39 cellular contexts compared by ENCODE assay signal in genomic region chr2:171772373-171772772, GRCh38.
"Had no signal": no experiment of that assay in that cellular context is flagged by ENCODE, and none has a peak within 500 bp of the region (broad histone marks: within the 10 kb centered on the region; RNA-seq: fewer than 3 reads in every experiment).

No MANE protein-coding gene starts in this region.

- H3K27ac ChIP-seq: adrenal gland, ascending aorta, body of pancreas, brain microvascular endothelial cell, breast epithelium, cardiac muscle cell had no signal

- H3K9me3 ChIP-seq: adrenal gland, ascending aorta, breast epithelium had no signal

- H3K36me3 ChIP-seq: adrenal gland, ascending aorta, brain microvascular endothelial cell, breast epithelium, cardiac muscle cell had no signal

- H3K27me3 ChIP-seq: adrenal gland, ascending aorta, body of pancreas, brain microvascular endothelial cell, breast epithelium, cardiac muscle cell had no signal

- H3K9me3 Mint-ChIP-seq: central memory CD8-positive, alpha-beta T cell had no signal

- H3K4me3 ChIP-seq: adrenal gland, ascending aorta, body of pancreas, breast epithelium, cardiac muscle cell had no signal

- H3K4me3 Mint-ChIP-seq: activated naive CD4-positive, alpha-beta T cell treated with anti-CD3 and anti-CD28 coated beads for 36 hours; activated naive CD4-positive, alpha-beta T cell treated with anti-CD3 and anti-CD28 coated beads, Interleukin-2, amount 10 ng/mL, durations not matched to agents 7 days and 5 days; activated naive CD4-positive, alpha-beta T cell treated with anti-CD3 and anti-CD28 coated beads, Interleukin-2, amount 50 U/mL, for 24 hours; activated naive CD8-positive, alpha-beta T cell; activated naive CD8-positive, alpha-beta T cell treated with anti-CD3 and anti-CD28 coated beads for 36 hours; activated naive CD8-positive, alpha-beta T cell treated with anti-CD3 and anti-CD28 coated beads, Interleukin-2, amount 10 ng/mL, durations not matched to agents 7 days and 5 days; activated naive CD8-positive, alpha-beta T cell treated with anti-CD3 and anti-CD28 coated beads, Interleukin-2, amount 50 U/mL, for 24 hours; activated T-cell treated with anti-CD3 and anti-CD28 coated beads, Interleukin-2, amount 50 U/mL, for 24 hours; activated T-cell treated with anti-CD3 and anti-CD28 coated beads, Interleukin-2, amount 50 U/mL, for 4 hours; activated T-cell treated with anti-CD3 and anti-CD28 coated beads, Interleukin-2, amount 50 U/mL, for 72 hours; activated T-helper 1 cell treated with anti-CD3 and anti-CD28 coated beads, Interleukin-12 subunit alpha, Interleukin-12 subunit beta, Interleukin-2, Interleukin-4 antibody, amounts not matched to agents 30 ng/mL and 10 ng/mL and 1 ng/mL, durations not matched to agents 14 hours and 24 hours and 36 hours; activated T-helper 17 cell treated with anti-CD3 and anti-CD28 coated beads, Interleukin-2, amount 50 U/mL, for 72 hours; brain; central memory CD8-positive, alpha-beta T cell had no signal

- DNase-seq: activated effector memory CD4-positive, alpha-beta T cell treated with anti-CD3 and anti-CD28 coated beads, Interleukin-2, amount 50 U/mL, for 16 hours; activated effector memory CD4-positive, alpha-beta T cell treated with Interleukin-2 at 50 U/mL for 16 hours; activated gamma-delta T cell; activated gamma-delta T cell treated with Interleukin-2 at 50 U/mL for 16 hours; activated naive CD4-positive, alpha-beta T cell; activated naive CD4-positive, alpha-beta T cell treated with anti-CD3 and anti-CD28 coated beads for 36 hours; activated naive CD4-positive, alpha-beta T cell treated with anti-CD3 and anti-CD28 coated beads, Interleukin-2, amount 10 ng/mL, durations not matched to agents 7 days and 5 days; activated naive CD4-positive, alpha-beta T cell treated with anti-CD3 and anti-CD28 coated beads, Interleukin-2, amount 50 U/mL, for 16 hours; activated naive CD4-positive, alpha-beta T cell treated with Interleukin-2 at 50 U/mL for 16 hours; activated naive CD8-positive, alpha-beta T cell treated with anti-CD3 and anti-CD28 coated beads for 36 hours; activated naive CD8-positive, alpha-beta T cell treated with anti-CD3 and anti-CD28 coated beads, Interleukin-2, amount 10 ng/mL, durations not matched to agents 7 days and 5 days; activated naive CD8-positive, alpha-beta T cell treated with anti-CD3 and anti-CD28 coated beads, Interleukin-2, amount 50 U/mL, for 24 hours; activated T-cell treated with anti-CD3 and anti-CD28 coated beads, Interleukin-2, amount 50 U/mL, for 1 hour; activated T-cell treated with anti-CD3 and anti-CD28 coated beads, Interleukin-2, amount 50 U/mL, for 24 hours; activated T-cell treated with anti-CD3 and anti-CD28 coated beads, Interleukin-2, amount 50 U/mL, for 4 hours; activated T-cell treated with anti-CD3 and anti-CD28 coated beads, Interleukin-2, amount 50 U/mL, for 48 hours; activated T-cell treated with anti-CD3 and anti-CD28 coated beads, Interleukin-2, amount 50 U/mL, for 72 hours; adrenal gland; amniotic stem cell; amygdala; anterior cingulate cortex; aorta; body of pancreas; brain microvascular endothelial cell; caudate nucleus; central memory CD4-positive, alpha-beta T cell; cerebellar nuclear complex had no signal

- H3K4me1 ChIP-seq: adrenal gland, ascending aorta, body of pancreas, breast epithelium had no signal

- ATAC-seq: activated naive CD4-positive, alpha-beta T cell treated with anti-CD3 and anti-CD28 coated beads, Interleukin-2, amount 50 U/mL, for 72 hours; activated naive CD8-positive, alpha-beta T cell treated with anti-CD3 and anti-CD28 coated beads, Interleukin-2, amount 50 U/mL, for 24 hours; activated T-cell treated with anti-CD3 and anti-CD28 coated beads, Interleukin-2, amount 50 U/mL, for 4 hours; activated T-cell treated with anti-CD3 and anti-CD28 coated beads, Interleukin-2, amount 50 U/mL, for 72 hours; activated T-helper 17 cell treated with anti-CD3 and anti-CD28 coated beads, Interleukin-2, amount 50 U/mL, for 72 hours; body of pancreas had no signal

- FAIRE-seq: bronchial epithelial cell had no signal

- H3K27ac Mint-ChIP-seq: activated naive CD4-positive, alpha-beta T cell treated with anti-CD3 and anti-CD28 coated beads for 36 hours; activated naive CD4-positive, alpha-beta T cell treated with anti-CD3 and anti-CD28 coated beads, Interleukin-2, amount 10 ng/mL, durations not matched to agents 7 days and 5 days; activated naive CD4-positive, alpha-beta T cell treated with anti-CD3 and anti-CD28 coated beads, Interleukin-2, amount 50 U/mL, for 24 hours; activated naive CD4-positive, alpha-beta T cell treated with anti-CD3 and anti-CD28 coated beads, Interleukin-2, amount 50 U/mL, for 72 hours; activated naive CD8-positive, alpha-beta T cell; activated naive CD8-positive, alpha-beta T cell treated with anti-CD3 and anti-CD28 coated beads for 36 hours; activated naive CD8-positive, alpha-beta T cell treated with anti-CD3 and anti-CD28 coated beads, Interleukin-2, amount 10 ng/mL, durations not matched to agents 7 days and 5 days; activated naive CD8-positive, alpha-beta T cell treated with anti-CD3 and anti-CD28 coated beads, Interleukin-2, amount 50 U/mL, for 24 hours; activated T-cell treated with anti-CD3 and anti-CD28 coated beads, Interleukin-2, amount 50 U/mL, for 24 hours; activated T-cell treated with anti-CD3 and anti-CD28 coated beads, Interleukin-2, amount 50 U/mL, for 72 hours; activated T-helper 1 cell treated with anti-CD3 and anti-CD28 coated beads, Interleukin-12 subunit alpha, Interleukin-12 subunit beta, Interleukin-2, Interleukin-4 antibody, amounts not matched to agents 30 ng/mL and 10 ng/mL and 1 ng/mL, durations not matched to agents 14 hours and 24 hours and 36 hours; activated T-helper 17 cell treated with anti-CD3 and anti-CD28 coated beads, Interleukin-2, amount 50 U/mL, for 72 hours; activated T-helper 2 cell treated with anti-CD3 and anti-CD28 coated beads, Interferon-gamma antibody, Interleukin-2, Interleukin-4, amounts not matched to agents 10 μg/mL and 5 μg/mL and 100 μg/mL, durations not matched to agents 14 hours and 24 hours and 36 hours; brain had no signal

- H3K4me1 Mint-ChIP-seq: activated naive CD4-positive, alpha-beta T cell treated with anti-CD3 and anti-CD28 coated beads, Interleukin-2, amount 10 ng/mL, durations not matched to agents 7 days and 5 days; activated naive CD4-positive, alpha-beta T cell treated with anti-CD3 and anti-CD28 coated beads, Interleukin-2, amount 50 U/mL, for 24 hours; activated naive CD8-positive, alpha-beta T cell treated with anti-CD3 and anti-CD28 coated beads for 36 hours; activated naive CD8-positive, alpha-beta T cell treated with anti-CD3 and anti-CD28 coated beads, Interleukin-2, amount 10 ng/mL, durations not matched to agents 7 days and 5 days; activated naive CD8-positive, alpha-beta T cell treated with anti-CD3 and anti-CD28 coated beads, Interleukin-2, amount 50 U/mL, for 24 hours; activated T-helper 17 cell treated with anti-CD3 and anti-CD28 coated beads, Interleukin-2, amount 50 U/mL, for 72 hours; brain; central memory CD8-positive, alpha-beta T cell had no signal

- H3K27me3 Mint-ChIP-seq: activated naive CD4-positive, alpha-beta T cell treated with anti-CD3 and anti-CD28 coated beads, Interleukin-2, amount 10 ng/mL, durations not matched to agents 7 days and 5 days; activated naive CD4-positive, alpha-beta T cell treated with anti-CD3 and anti-CD28 coated beads, Interleukin-2, amount 50 U/mL, for 24 hours; activated naive CD8-positive, alpha-beta T cell; activated naive CD8-positive, alpha-beta T cell treated with anti-CD3 and anti-CD28 coated beads for 36 hours; activated naive CD8-positive, alpha-beta T cell treated with anti-CD3 and anti-CD28 coated beads, Interleukin-2, amount 10 ng/mL, durations not matched to agents 7 days and 5 days; activated naive CD8-positive, alpha-beta T cell treated with anti-CD3 and anti-CD28 coated beads, Interleukin-2, amount 50 U/mL, for 24 hours; activated T-cell treated with anti-CD3 and anti-CD28 coated beads, Interleukin-2, amount 50 U/mL, for 24 hours; activated T-helper 17 cell treated with anti-CD3 and anti-CD28 coated beads, Interleukin-2, amount 50 U/mL, for 72 hours; brain; central memory CD8-positive, alpha-beta T cell had no signal
